35 cellular contexts compared by ENCODE assay signal in genomic region chr12:104312202-104312601, GRCh38.
"Had no signal": no experiment of that assay in that cellular context is flagged by ENCODE, and none has a peak within 500 bp of the region (broad histone marks: within the 10 kb centered on the region; RNA-seq: fewer than 3 reads in every experiment).

No MANE protein-coding gene starts in this region.

- H3K27me3 ChIP-seq: adrenal gland, body of pancreas, brain microvascular endothelial cell, breast epithelium had no signal

- FAIRE-seq: astrocyte had no signal

- H3K4me3 ChIP-seq: adrenal gland, body of pancreas, breast epithelium had no signal

- H3K4me3 Mint-ChIP-seq: activated CD4-positive, alpha-beta memory T cell treated with anti-CD3 and anti-CD28 coated beads for 36 hours; activated CD4-positive, alpha-beta T cell treated with anti-CD3 and anti-CD28 coated beads for 36 hours; activated CD8-positive, alpha-beta T cell treated with anti-CD3 and anti-CD28 coated beads for 36 hours; activated naive CD4-positive, alpha-beta T cell treated with anti-CD3 and anti-CD28 coated beads for 36 hours; activated naive CD8-positive, alpha-beta T cell treated with anti-CD3 and anti-CD28 coated beads for 36 hours; activated T-cell treated with anti-CD3 and anti-CD28 coated beads, Interleukin-2, amount 50 U/mL, for 24 hours; activated T-helper 17 cell treated with anti-CD3 and anti-CD28 coated beads, Interleukin-2, amount 50 U/mL, for 72 hours; T-helper 1 cell treated with Interleukin-12 subunit alpha and Interleukin-12 subunit beta and Interleukin-4 antibody, amounts not matched to agents 30 μg/mL and 1 μg/mL, for 36 hours; T-helper 2 cell treated with Interferon-gamma antibody and Interleukin-4, amounts not matched to agents 5 μg/mL and 100 μg/mL, for 36 hours; WTC11 had no signal

- H3K9me3 ChIP-seq: adrenal gland, body of pancreas, breast epithelium had no signal

- DNase-seq: activated CD4-positive, alpha-beta memory T cell treated with anti-CD3 and anti-CD28 coated beads for 36 hours; activated CD4-positive, alpha-beta T cell treated with anti-CD3 and anti-CD28 coated beads for 1 hour; activated CD4-positive, alpha-beta T cell treated with anti-CD3 and anti-CD28 coated beads for 36 hours; activated CD4-positive, alpha-beta T cell treated with anti-CD3 and anti-CD28 coated beads for 48 hours; activated CD4-positive, alpha-beta T cell treated with anti-CD3 and anti-CD28 coated beads, Interleukin-2, amount 50 U/mL, for 1 hour; activated CD4-positive, alpha-beta T cell treated with anti-CD3 and anti-CD28 coated beads, Interleukin-2, amount 50 U/mL, for 4 hours; activated CD4-positive, CD25-positive, alpha-beta regulatory T cell; activated CD8-positive, alpha-beta memory T cell treated with anti-CD3 and anti-CD28 coated beads, Interleukin-2, amount 50 U/mL, for 4 hours; activated CD8-positive, alpha-beta T cell treated with anti-CD3 and anti-CD28 coated beads for 36 hours; activated effector memory CD4-positive, alpha-beta T cell treated with anti-CD3 and anti-CD28 coated beads, Interleukin-2, amount 50 U/mL, for 16 hours; activated gamma-delta T cell treated with Interleukin-2 at 50 U/mL for 16 hours; activated naive CD4-positive, alpha-beta T cell; activated naive CD4-positive, alpha-beta T cell treated with anti-CD3 and anti-CD28 coated beads for 36 hours; activated naive CD4-positive, alpha-beta T cell treated with anti-CD3 and anti-CD28 coated beads, Interleukin-2, amount 50 U/mL, for 16 hours; activated naive CD8-positive, alpha-beta T cell treated with anti-CD3 and anti-CD28 coated beads for 36 hours; activated T-cell treated with anti-CD3 and anti-CD28 coated beads, Interleukin-2, amount 50 U/mL, for 24 hours; activated T-cell treated with anti-CD3 and anti-CD28 coated beads, Interleukin-2, amount 50 U/mL, for 48 hours; adrenal gland; amniotic stem cell; aorta; body of pancreas; brain microvascular endothelial cell; central memory CD4-positive, alpha-beta T cell; T-helper 1 cell; T-helper 2 cell; T-helper 9 cell; WERI-Rb-1 had no signal

- H3K27ac ChIP-seq: body of pancreas, brain microvascular endothelial cell, breast epithelium, WERI-Rb-1 had no signal

- H3K27me3 Mint-ChIP-seq: activated CD4-positive, alpha-beta memory T cell treated with anti-CD3 and anti-CD28 coated beads for 36 hours; activated CD4-positive, alpha-beta T cell treated with anti-CD3 and anti-CD28 coated beads for 36 hours; activated CD8-positive, alpha-beta T cell treated with anti-CD3 and anti-CD28 coated beads for 36 hours; activated naive CD8-positive, alpha-beta T cell treated with anti-CD3 and anti-CD28 coated beads for 36 hours; activated T-cell treated with anti-CD3 and anti-CD28 coated beads, Interleukin-2, amount 50 U/mL, for 24 hours; activated T-helper 17 cell treated with anti-CD3 and anti-CD28 coated beads, Interleukin-2, amount 50 U/mL, for 72 hours had no signal

- H3K27ac Mint-ChIP-seq: activated CD4-positive, alpha-beta memory T cell treated with anti-CD3 and anti-CD28 coated beads for 36 hours; activated CD4-positive, alpha-beta T cell treated with anti-CD3 and anti-CD28 coated beads for 36 hours; activated CD8-positive, alpha-beta T cell treated with anti-CD3 and anti-CD28 coated beads for 36 hours; activated naive CD4-positive, alpha-beta T cell treated with anti-CD3 and anti-CD28 coated beads for 36 hours; activated naive CD4-positive, alpha-beta T cell treated with anti-CD3 and anti-CD28 coated beads, Interleukin-2, amount 50 U/mL, for 72 hours; activated naive CD8-positive, alpha-beta T cell treated with anti-CD3 and anti-CD28 coated beads for 36 hours; activated T-cell treated with anti-CD3 and anti-CD28 coated beads, Interleukin-2, amount 50 U/mL, for 24 hours; activated T-helper 17 cell treated with anti-CD3 and anti-CD28 coated beads, Interleukin-2, amount 50 U/mL, for 72 hours; T-helper 1 cell treated with Interleukin-12 subunit alpha and Interleukin-12 subunit beta and Interleukin-4 antibody, amounts not matched to agents 30 μg/mL and 1 μg/mL, for 36 hours; T-helper 2 cell treated with Interferon-gamma antibody and Interleukin-4, amounts not matched to agents 5 μg/mL and 100 μg/mL, for 36 hours; WTC11 had no signal

- ATAC-seq: activated CD4-positive, alpha-beta T cell treated with anti-CD3 and anti-CD28 coated beads for 36 hours; activated CD4-positive, CD25-positive, alpha-beta regulatory T cell treated with anti-CD3 and anti-CD28 coated beads, Interleukin-2, amount 50 U/mL, for 24 hours; activated CD8-positive, alpha-beta T cell treated with anti-CD3 and anti-CD28 coated beads for 36 hours; activated naive CD4-positive, alpha-beta T cell treated with anti-CD3 and anti-CD28 coated beads, Interleukin-2, amount 50 U/mL, for 72 hours; activated T-helper 17 cell treated with anti-CD3 and anti-CD28 coated beads, Interleukin-2, amount 50 U/mL, for 72 hours; body of pancreas; WTC11 had no signal

- H3K9me3 Mint-ChIP-seq: activated CD4-positive, alpha-beta memory T cell treated with anti-CD3 and anti-CD28 coated beads for 36 hours; activated CD8-positive, alpha-beta T cell treated with anti-CD3 and anti-CD28 coated beads for 36 hours; activated naive CD4-positive, alpha-beta T cell treated with anti-CD3 and anti-CD28 coated beads for 36 hours; activated naive CD4-positive, alpha-beta T cell treated with anti-CD3 and anti-CD28 coated beads, Interleukin-2, amount 50 U/mL, for 72 hours; activated naive CD8-positive, alpha-beta T cell treated with anti-CD3 and anti-CD28 coated beads for 36 hours; activated T-cell treated with anti-CD3 and anti-CD28 coated beads, Interleukin-2, amount 50 U/mL, for 24 hours; activated T-helper 17 cell treated with anti-CD3 and anti-CD28 coated beads, Interleukin-2, amount 50 U/mL, for 72 hours; T-helper 1 cell treated with Interleukin-12 subunit alpha and Interleukin-12 subunit beta and Interleukin-4 antibody, amounts not matched to agents 30 μg/mL and 1 μg/mL, for 36 hours; T-helper 2 cell treated with Interferon-gamma antibody and Interleukin-4, amounts not matched to agents 5 μg/mL and 100 μg/mL, for 36 hours; WTC11 had no signal

- H3K4me1 ChIP-seq: body of pancreas, breast epithelium had no signal
